24 cellular contexts compared by ENCODE assay signal in the genomic region with DNA sequence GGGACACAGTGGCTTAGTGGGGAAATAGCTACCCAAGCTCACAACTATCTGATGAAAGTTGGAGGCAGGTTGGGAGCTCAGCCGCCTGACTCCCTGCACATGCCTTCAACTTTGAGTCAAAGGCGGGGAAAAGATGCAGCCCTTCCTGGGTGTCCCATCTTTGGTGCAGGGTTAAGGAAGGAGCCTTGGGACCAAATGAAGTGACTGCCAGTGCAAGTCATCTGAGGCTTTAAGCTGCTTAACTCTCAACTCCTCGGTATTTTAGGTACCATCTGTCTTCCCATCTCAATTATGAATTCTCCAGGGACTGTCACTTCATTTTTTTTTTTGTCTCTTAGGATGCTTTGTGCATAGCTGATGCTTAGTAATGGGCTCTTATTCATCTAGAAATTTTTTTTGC.
"Had no signal": no experiment of that assay in that cellular context is flagged by ENCODE, and none has a peak within 500 bp of the region (broad histone marks: within the 10 kb centered on the region; RNA-seq: fewer than 3 reads in every experiment).

No MANE protein-coding gene starts in this region.

- H3K36me3 ChIP-seq: brain microvascular endothelial cell, cardiac muscle cell, MG63 had no signal

- H3K4me3 ChIP-seq: cardiac muscle cell, MG63, PC-9 had no signal

- DNase-seq: activated CD4-positive, alpha-beta memory T cell treated with anti-CD3 and anti-CD28 coated beads, Interleukin-2, amount 10 ng/mL, durations not matched to agents 7 days and 5 days; activated CD4-positive, alpha-beta T cell treated with anti-CD3 and anti-CD28 coated beads for 36 hours; activated CD4-positive, alpha-beta T cell treated with anti-CD3 and anti-CD28 coated beads, Interleukin-2, amount 50 U/mL, for 1 hour; activated CD4-positive, CD25-positive, alpha-beta regulatory T cell; activated gamma-delta T cell; activated naive CD4-positive, alpha-beta T cell treated with anti-CD3 and anti-CD28 coated beads for 36 hours; activated T-cell treated with anti-CD3 and anti-CD28 coated beads for 4 hours; activated T-cell treated with anti-CD3 and anti-CD28 coated beads, Interleukin-2, amount 50 U/mL, for 48 hours; brain microvascular endothelial cell; MG63; MV-4-11; NCI-H1105; NCI-H1436; NCI-H187; NCI-H2081; NCI-H510A treated with DMSO at 0.1 percent for 48 hours; NCI-H774; PC-9; SIG-M5; T-helper 17 cell; T-helper 9 cell had no signal

- H3K4me1 Mint-ChIP-seq: activated CD4-positive, alpha-beta memory T cell treated with anti-CD3 and anti-CD28 coated beads, Interleukin-2, amount 10 ng/mL, durations not matched to agents 7 days and 5 days; activated CD4-positive, alpha-beta T cell treated with anti-CD3 and anti-CD28 coated beads for 36 hours; activated T-helper 17 cell treated with anti-CD3 and anti-CD28 coated beads, Interleukin-2, amount 50 U/mL, for 72 hours; T-helper 17 cell had no signal

- H3K9me3 ChIP-seq: MG63 had no signal

- H3K36me3 Mint-ChIP-seq: activated naive CD8-positive, alpha-beta T cell had no signal

- ATAC-seq: activated CD4-positive, alpha-beta T cell treated with anti-CD3 and anti-CD28 coated beads for 36 hours; activated T-helper 17 cell treated with anti-CD3 and anti-CD28 coated beads, Interleukin-2, amount 50 U/mL, for 72 hours; T-helper 17 cell had no signal

- H3K9me3 Mint-ChIP-seq: activated CD4-positive, alpha-beta memory T cell treated with anti-CD3 and anti-CD28 coated beads, Interleukin-2, amount 10 ng/mL, durations not matched to agents 7 days and 5 days; activated naive CD4-positive, alpha-beta T cell treated with anti-CD3 and anti-CD28 coated beads for 36 hours; activated T-helper 17 cell treated with anti-CD3 and anti-CD28 coated beads, Interleukin-2, amount 50 U/mL, for 72 hours had no signal

- H3K27ac Mint-ChIP-seq: activated CD4-positive, alpha-beta memory T cell treated with anti-CD3 and anti-CD28 coated beads, Interleukin-2, amount 10 ng/mL, durations not matched to agents 7 days and 5 days; activated CD4-positive, alpha-beta T cell treated with anti-CD3 and anti-CD28 coated beads for 36 hours; activated naive CD4-positive, alpha-beta T cell treated with anti-CD3 and anti-CD28 coated beads for 36 hours; activated naive CD8-positive, alpha-beta T cell; activated T-helper 17 cell treated with anti-CD3 and anti-CD28 coated beads, Interleukin-2, amount 50 U/mL, for 72 hours; T-helper 17 cell had no signal

- H3K27me3 ChIP-seq: brain microvascular endothelial cell, cardiac muscle cell, MG63 had no signal

- H3K4me3 Mint-ChIP-seq: activated CD4-positive, alpha-beta memory T cell treated with anti-CD3 and anti-CD28 coated beads, Interleukin-2, amount 10 ng/mL, durations not matched to agents 7 days and 5 days; activated CD4-positive, alpha-beta T cell treated with anti-CD3 and anti-CD28 coated beads for 36 hours; activated naive CD4-positive, alpha-beta T cell treated with anti-CD3 and anti-CD28 coated beads for 36 hours; activated naive CD8-positive, alpha-beta T cell; activated T-helper 17 cell treated with anti-CD3 and anti-CD28 coated beads, Interleukin-2, amount 50 U/mL, for 72 hours; T-helper 17 cell had no signal
